In genomic region chrX:79630033-79631009, GRCh38 we compare ENCODE assay signal across 12 cellular contexts.
DNase-seq lines count a peak whose midpoint lies in the region; ATAC-seq lines count a peak whose summit lies in the region.
"Had no signal": no experiment of that assay in that cellular context is flagged by ENCODE, and none has a peak within 500 bp of the region (broad histone marks: within the 10 kb centered on the region; RNA-seq: fewer than 3 reads in every experiment).

No MANE protein-coding gene starts in this region.

- peak; percentile 96 for ATAC-seq in GM18909 (IDR thresholded peaks at IDR 0.05; ENCODE audit: poor library complexity, unreplicated experiment)
- peak; percentile 73 for ATAC-seq in GM21825 (IDR thresholded peaks at IDR 0.05; ENCODE audit: unreplicated experiment)
- peak; percentile 96 for ATAC-seq in HG03378 (IDR thresholded peaks at IDR 0.05; ENCODE audit: unreplicated experiment)
- ATAC-seq in stimulated activated memory B cell treated with anti-CD40 and anti-IgM and Interleukin-4, amounts not matched to agents 10 μg/mL and 1 μg/mL and 100 μg/mL, for 72 hours, result peak; percentile 51
- ATAC-seq: esophagus mucosa, HCT116 had no signal

- no peak overlapping the region for H3K27ac Mint-ChIP-seq in stimulated activated memory B cell treated with anti-CD40 and anti-IgM and Interleukin-4, amounts not matched to agents 10 μg/mL and 1 μg/mL and 100 μg/mL, for 72 hours

- DNase-seq in NCI-H1105 treated with DMSO at 0.1 percent for 48 hours (lab: John Stamatoyannopoulos, UW) (no peak), caudate nucleus (lab: John Stamatoyannopoulos, UW) (no peak), NCI-H82 treated with DMSO at 0.1 percent for 48 hours (lab: John Stamatoyannopoulos, UW; ENCODE audit: unreplicated experiment) (no peak)
- DNase-seq: activated T-cell treated with anti-CD3 and anti-CD28 coated beads, Interleukin-2, amount 50 U/mL, for 1 hour; central memory CD4-positive, alpha-beta T cell; stimulated activated CD4-positive, alpha-beta T cell treated with anti-CD3 and anti-CD28 coated beads, Interleukin-4, amount 100 ng/mL, for 1 hour had no signal

- no peaks in the 10 kb centered on the region for H3K27me3 Mint-ChIP-seq in stimulated activated memory B cell treated with anti-CD40 and anti-IgM and Interleukin-4, amounts not matched to agents 10 μg/mL and 1 μg/mL and 100 μg/mL, for 72 hours

- H3K4me1 Mint-ChIP-seq in stimulated activated memory B cell treated with anti-CD40 and anti-IgM and Interleukin-4, amounts not matched to agents 10 μg/mL and 1 μg/mL and 100 μg/mL, for 72 hours, result peaks cover 13% of the 10 kb centered on the region

- no peak overlapping the region for H3K4me3 Mint-ChIP-seq in stimulated activated memory B cell treated with anti-CD40 and anti-IgM and Interleukin-4, amounts not matched to agents 10 μg/mL and 1 μg/mL and 100 μg/mL, for 72 hours

- H3K9me3 Mint-ChIP-seq in stimulated activated memory B cell treated with anti-CD40 and anti-IgM and Interleukin-4, amounts not matched to agents 10 μg/mL and 1 μg/mL and 100 μg/mL, for 72 hours, result no peaks in the 10 kb centered on the region

- no peak overlapping the region for H3K27ac ChIP-seq in caudate nucleus (ENCODE audit: low read depth, low read length)

- no peaks in the 10 kb centered on the region for H3K36me3 Mint-ChIP-seq in stimulated activated memory B cell treated with anti-CD40 and anti-IgM and Interleukin-4, amounts not matched to agents 10 μg/mL and 1 μg/mL and 100 μg/mL, for 72 hours
